In the genomic region with DNA sequence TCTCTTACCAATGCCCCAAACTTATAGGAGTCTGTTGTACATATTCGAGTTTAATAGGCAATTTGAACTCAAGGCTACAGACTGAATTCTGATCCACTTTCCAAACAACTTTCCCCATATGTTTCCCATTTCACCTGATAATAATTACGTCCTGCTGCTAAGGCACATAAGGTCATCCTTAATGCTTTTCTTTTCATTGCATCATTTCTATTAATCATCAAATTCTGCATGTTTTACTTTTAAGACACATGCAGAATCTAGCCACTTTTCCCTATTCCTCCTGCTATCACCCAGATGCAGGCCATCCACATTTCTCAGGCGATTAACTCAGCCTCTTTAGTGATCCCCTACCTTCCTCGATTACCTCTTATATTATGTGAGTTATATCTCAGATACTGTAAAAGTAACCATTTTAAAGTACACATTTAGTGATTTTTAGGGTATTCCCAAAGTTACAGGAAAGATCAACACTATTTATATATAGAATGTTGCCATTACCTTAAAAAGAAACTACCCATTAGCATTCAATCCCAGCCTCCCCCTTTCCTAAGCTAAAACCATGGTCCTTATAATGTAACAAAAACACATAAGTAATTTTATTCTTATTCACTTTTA, we compare ENCODE assay signal across 27 cellular contexts. TPM values are rescaled to one million over a fixed set of nuclear protein-coding genes. Genes with fewer than 3 reads are reported as not detected.
DNase-seq lines count a peak whose midpoint lies in the region; ATAC-seq and TF ChIP-seq lines count a peak whose summit lies in the region.
"Had no signal": no experiment of that assay in that cellular context is flagged by ENCODE, and none has a peak within 500 bp of the region (broad histone marks: within the 10 kb centered on the region; RNA-seq: fewer than 3 reads in every experiment).

No MANE protein-coding gene starts in this region.

- H3K4me3 ChIP-seq in BLaER1 treated with 17β-estradiol and CSF1 and Interleukin-3, amounts not matched to agents 10 nM and 100 nM = no peak overlapping the region
- peak overlapping the region; percentile 50 for H3K4me3 ChIP-seq in Loucy (ENCODE audit: low read length, poor library complexity, severe bottlenecking)
- no peak overlapping the region for H3K4me3 ChIP-seq in sigmoid colon
- no peak overlapping the region for H3K4me3 ChIP-seq in breast epithelium
- H3K4me3 ChIP-seq: SJSA1 had no signal

- H3K9ac ChIP-seq in BLaER1 treated with 17β-estradiol and CSF1 and Interleukin-3, amounts not matched to agents 10 nM and 100 nM = no peak overlapping the region
- peak overlapping the region; percentile 15 for H3K9ac ChIP-seq in Loucy (ENCODE audit: low read depth, low read length, poor library complexity, severe bottlenecking)

- no peaks in the 10 kb centered on the region for H3K9me2 ChIP-seq in Loucy (replicated peaks; ENCODE audit: low read depth, low read length)

- H3K9me3 ChIP-seq in BLaER1 treated with 17β-estradiol and CSF1 and Interleukin-3, amounts not matched to agents 10 nM and 100 nM (replicated peaks in 1 of 11) = peaks cover 5 to 12% (median 7%) of the 10 kb centered on the region in 11 experiments; a peak in 20 of 22 replicates
- H3K9me3 ChIP-seq in Loucy (ENCODE audit: insufficient read depth, low read depth, low read length) = no peaks in the 10 kb centered on the region
- no peaks in the 10 kb centered on the region for H3K9me3 ChIP-seq in sigmoid colon
- peaks cover 0 to 11% of the 10 kb centered on the region in 2 donors for H3K9me3 ChIP-seq in breast epithelium
- H3K9me3 ChIP-seq: BE2C, SJSA1 had no signal

- H3K27ac ChIP-seq in BLaER1 treated with 17β-estradiol and CSF1 and Interleukin-3, amounts not matched to agents 10 nM and 100 nM = no peak overlapping the region
- no peak overlapping the region for H3K27ac ChIP-seq in sigmoid colon
- no peak overlapping the region for H3K27ac ChIP-seq in breast epithelium
- H3K27ac ChIP-seq: SJSA1 had no signal

- no peak for TF ChIP-seq CTCF in AG09319 (IDR thresholded peaks at IDR 0.05; ENCODE audit: low read depth, low read length)
- TF ChIP-seq CTCF in Loucy (conservative IDR thresholded peaks at IDR 0.05; ENCODE audit: low read length) = no peak
- TF ChIP-seq CTCF in sigmoid colon (IDR thresholded peaks at IDR 0.05) = no peak
- TF ChIP-seq CTCF in breast epithelium (IDR thresholded peaks at IDR 0.05) = no peak

- H2AFZ ChIP-seq in Loucy (ENCODE audit: low read length) = no peak overlapping the region

- TF ChIP-seq EP300 in sigmoid colon (IDR thresholded peaks at IDR 0.05) = no peak

- no peaks in the 10 kb centered on the region for H4K20me1 ChIP-seq in BLaER1 treated with 17β-estradiol and CSF1 and Interleukin-3, amounts not matched to agents 10 nM and 100 nM
- H4K20me1 ChIP-seq in Loucy (ENCODE audit: insufficient read depth, low read length, poor library complexity, severe bottlenecking) = no peaks in the 10 kb centered on the region

- intact Hi-C loops in sigmoid colon (cut with DNase I) = no loop called here
- intact Hi-C loops in breast epithelium (cut with DNase I; ENCODE audit: low total_unique reads) = no loop called here

- peak overlapping the region in 8 of 11 experiments; percentile 45 to 68 (median 57); a peak in 12 of 22 replicates for H3K4me2 ChIP-seq in BLaER1 treated with 17β-estradiol and CSF1 and Interleukin-3, amounts not matched to agents 10 nM and 100 nM
- peak overlapping the region; percentile 77 for H3K4me2 ChIP-seq in Loucy (ENCODE audit: low read depth, low read length, poor library complexity, severe bottlenecking)

- H3K27me3 ChIP-seq in BLaER1 treated with 17β-estradiol and CSF1 and Interleukin-3, amounts not matched to agents 10 nM and 100 nM = no peaks in the 10 kb centered on the region
- H3K27me3 ChIP-seq in Loucy (ENCODE audit: insufficient read depth, low read length, poor library complexity, severe bottlenecking) = no peaks in the 10 kb centered on the region
- no peaks in the 10 kb centered on the region for H3K27me3 ChIP-seq in sigmoid colon
- H3K27me3 ChIP-seq in breast epithelium = no peaks in the 10 kb centered on the region
- H3K27me3 ChIP-seq: BE2C, SJSA1 had no signal

- H3K4me1 ChIP-seq in BLaER1 treated with 17β-estradiol and CSF1 and Interleukin-3, amounts not matched to agents 10 nM and 100 nM = peaks cover 0 to 31% (median 19%) of the 10 kb centered on the region in 10 experiments; a peak in 17 of 20 replicates
- H3K4me1 ChIP-seq in Loucy (ENCODE audit: insufficient read depth, low read length, poor library complexity, severe bottlenecking) = peaks cover 42% of the 10 kb centered on the region
- H3K4me1 ChIP-seq in sigmoid colon = no peaks in the 10 kb centered on the region
- no peaks in the 10 kb centered on the region for H3K4me1 ChIP-seq in breast epithelium
- H3K4me1 ChIP-seq: BE2C, SJSA1 had no signal

- DNase-seq in AG09319 (ENCODE audit: extremely low read depth, low read depth) = peak; percentile 32
- peak; percentile 27 for DNase-seq in fibroblast of gingiva (ENCODE audit: low read depth)
- no peak for DNase-seq in sigmoid colon
- no peak for DNase-seq in breast epithelium (ENCODE audit: low spot score in 2 of 2)
- DNase-seq: BE2C, DMS153, NCI-H1092 treated with DMSO at 0.1 percent for 48 hours, NCI-H1436, NCI-H187, NCI-H2171 treated with DMSO at 0.1 percent for 48 hours, NCI-H345, NCI-H524 treated with DMSO at 0.1 percent for 48 hours, NCI-H774, Right ventricle myocardium superior, RPMI8226, T-helper 1 cell had no signal

- no peaks in the 10 kb centered on the region for H3K79me2 ChIP-seq in Loucy (ENCODE audit: insufficient read depth, low read length)

- H3K36me3 ChIP-seq in BLaER1 treated with 17β-estradiol and CSF1 and Interleukin-3, amounts not matched to agents 10 nM and 100 nM = no peaks in the 10 kb centered on the region
- H3K36me3 ChIP-seq in Loucy (ENCODE audit: insufficient read depth, low read length) (no peaks in the 10 kb centered on the region), sigmoid colon (no peaks in the 10 kb centered on the region), breast epithelium (no peaks in the 10 kb centered on the region)
- H3K36me3 ChIP-seq: BE2C, SJSA1 had no signal

- H3F3A ChIP-seq in Loucy (ENCODE audit: low read depth) = no peaks in the 10 kb centered on the region

- no peak for TF ChIP-seq POLR2A in sigmoid colon (IDR thresholded peaks at IDR 0.05)
- TF ChIP-seq POLR2A in breast epithelium (IDR thresholded peaks at IDR 0.05) = no peak

- ATAC-seq in GM19397 (IDR thresholded peaks at IDR 0.05; ENCODE audit: unreplicated experiment) = no peak
- no peak for ATAC-seq in HG02981 (IDR thresholded peaks at IDR 0.05; ENCODE audit: unreplicated experiment)
- ATAC-seq: HCT116 had no signal

- 79 to 85% methylated on average over 4 of the region's 4 CpGs for WGBS in sigmoid colon, 2 donors

RNA-seq across cellular contexts. Expression of a gene that starts 14.9 kb away (rescaled TPM):
- total RNA-seq in sigmoid colon (not detected), breast epithelium (under 1 TPM in 1 of 3 donors, not detected in 2; 0.16 TPM)
- under 1 TPM in 1 of 3 donors, not detected in 2; 0.60 TPM for polyA plus RNA-seq in sigmoid colon
- total RNA-seq: A172; CD4-positive, CD25-positive, alpha-beta regulatory T cell; G401; Right ventricle myocardium superior; SJSA1 had no signal
- polyA plus RNA-seq: AG04450; CD4-positive, CD25-positive, alpha-beta regulatory T cell; IgD-negative memory B cell had no signal

Comparison
In these comparisons a context has a peak if more than half of its experiments do, and no peak if none do; other contexts are left out.
1. DNase-seq: peak in AG09319 (single experiment) and fibroblast of gingiva (single experiment); none in sigmoid colon (single experiment) and breast epithelium (0 of 2).